ENCODE assay signal across 25 cellular contexts in genomic region chr6:124303971-124304370, GRCh38.
"Had no signal": no experiment of that assay in that cellular context is flagged by ENCODE, and none has a peak within 500 bp of the region (broad histone marks: within the 10 kb centered on the region; RNA-seq: fewer than 3 reads in every experiment).

No MANE protein-coding gene starts in this region.

- H3K27ac Mint-ChIP-seq: immature natural killer cell, mesothelial cell of epicardium had no signal

- DNase-seq: dermis blood vessel endothelial cell; dorsolateral prefrontal cortex; effector CD4-positive, alpha-beta T cell; effector memory CD4-positive, alpha-beta T cell; foreskin keratinocyte; heart left ventricle; hypothalamus; immature natural killer cell; islet precursor cell; kidney; kidney glomerular epithelial cell; left cardiac atrium; left lung; left ventricle myocardium superior; lower lobe of right lung; mesenchymal stem cell; mucosa of descending colon had no signal

- ATAC-seq: foreskin keratinocyte, gastroesophageal sphincter, heart left ventricle, left cardiac atrium, left lung, left ventricle myocardium superior, lower lobe of right lung, mucosa of descending colon had no signal

- H3K4me1 Mint-ChIP-seq: immature natural killer cell, mesothelial cell of epicardium had no signal

- H3K4me3 ChIP-seq: coronary artery, dorsolateral prefrontal cortex, esophagus muscularis mucosa, gastroesophageal sphincter, heart left ventricle, hepatocyte, left lung, lower lobe of right lung, mucosa of descending colon had no signal

- H3K9me3 ChIP-seq: esophagus muscularis mucosa, gastroesophageal sphincter, heart left ventricle, left lung, lower lobe of right lung, mucosa of descending colon had no signal

- H3K4me1 ChIP-seq: esophagus muscularis mucosa, foreskin keratinocyte, gastroesophageal sphincter, heart left ventricle, left lung, lower lobe of right lung had no signal

- FAIRE-seq: colon, endothelial cell of umbilical vein, frontal cortex, kidney had no signal

- H2AFZ ChIP-seq: hepatocyte had no signal

- H3K36me3 ChIP-seq: esophagus muscularis mucosa, gastroesophageal sphincter, heart left ventricle, left lung, lower lobe of right lung had no signal

- H3K27ac ChIP-seq: coronary artery, dorsolateral prefrontal cortex, esophagus muscularis mucosa, foreskin keratinocyte, gastroesophageal sphincter, heart left ventricle, hepatocyte, left lung, lower lobe of right lung had no signal

- H3K4me3 Mint-ChIP-seq: immature natural killer cell, mesothelial cell of epicardium had no signal

- H3K27me3 ChIP-seq: dorsolateral prefrontal cortex, esophagus muscularis mucosa, foreskin keratinocyte, gastroesophageal sphincter, heart left ventricle, hepatocyte, left lung had no signal

- H3K4me2 ChIP-seq: hepatocyte had no signal

- H3K36me3 Mint-ChIP-seq: immature natural killer cell, mesothelial cell of epicardium had no signal
